ENCODE assay signal across 1 cellular context in genomic region chr7:44062180-44062902, GRCh38.
TF ChIP-seq lines count a peak whose summit lies in the region.

No MANE protein-coding gene starts in this region.

TF ChIP-seq in IMR-90, 13 proteins besides CTCF, POLR2A, EP300 and RAD21 (continued from another document):
- TF ChIP-seq ELK1 (IDR thresholded peaks at IDR 0.05; ENCODE audit: borderline replicate concordance, low read depth, low read length): no peak
- no peak for TF ChIP-seq NFE2L2 (IDR thresholded peaks at IDR 0.05; ENCODE audit: low read depth, low read length)
- no peak for TF ChIP-seq CHD1 (IDR thresholded peaks at IDR 0.05; ENCODE audit: low read depth, low read length)
- TF ChIP-seq RFX5 (IDR thresholded peaks at IDR 0.05; ENCODE audit: low read depth, low read length): no peak
TF ChIP-seq in IMR-90: peak in this region for 0.
